5 cellular contexts compared by ENCODE assay signal in genomic region chr16:55814174-55814573, GRCh38. TPM values are rescaled to one million over a fixed set of nuclear protein-coding genes. Genes with fewer than 3 reads are reported as not detected.
A peak's percentile ranks its signal among the peaks of the same experiment; 100 is the strongest.
DNase-seq lines count a peak whose midpoint lies in the region; ATAC-seq, FAIRE-seq and TF ChIP-seq lines count a peak whose summit lies in the region.
"Not testable (repeated sequence)": the region's sequence is repeated elsewhere in the genome, so short reads cannot be mapped to it uniquely, and the experiment has no call there.
"Had no signal": no experiment of that assay in that cellular context is flagged by ENCODE, and none has a peak within 500 bp of the region (broad histone marks: within the 10 kb centered on the region; RNA-seq: fewer than 3 reads in every experiment).

No MANE protein-coding gene starts in this region.

- not testable (repeated sequence) for H3K79me2 ChIP-seq in HepG2 (ENCODE audit: insufficient read depth, low read length)

- in situ Hi-C loops in HepG2 (cut with HindIII; ENCODE audit: extremely low pct_ligation_motif_present, low pct_unique_long_range_greater_than_20kb), result not testable (repeated sequence)

- not testable (repeated sequence) for H3K4me3 ChIP-seq in body of pancreas; HepG2 (replicated peaks in 1 of 3; ENCODE audit: insufficient read depth in 1 of 3, low read depth in 2 of 3, low read length in 3 of 3); small intestine (ENCODE audit: low read depth in 1 of 2, low read length in 2 of 2)

- BruUV-seq in HepG2 (replicated peaks; lab: Mats Ljungman, UMichigan), result not testable (repeated sequence)

- FAIRE-seq in HepG2 (lab: Jason Lieb, UNC), result peak; percentile 37
- FAIRE-seq in small intestine (lab: Jason Lieb, UNC), result peak; percentile 89

- intact Hi-C loops in body of pancreas (cut with DNase I); HepG2 (cut with micrococcal nuclease; ENCODE audit: unreplicated experiment): not testable (repeated sequence)

- not testable (repeated sequence) for H3K27me3 ChIP-seq in body of pancreas; HepG2 (ENCODE audit: control insufficient read depth in 1 of 2, insufficient read depth in 2 of 2, low read length in 2 of 2); small intestine (ENCODE audit: control insufficient read depth in 2 of 2, insufficient read depth in 2 of 2, low read length in 2 of 2)

- H3K4me2 ChIP-seq in HepG2 (ENCODE audit: low read depth, low read length), result not testable (repeated sequence)

- H4K20me1 ChIP-seq in HepG2 (ENCODE audit: insufficient read depth, low read length), result not testable (repeated sequence)

- TF ChIP-seq EP300 in HepG2 (IDR thresholded peaks at IDR 0.05; ENCODE audit: low read depth in 2 of 2, low read length in 2 of 2); HepG2 (CRISPR knock-in tag; IDR thresholded peaks at IDR 0.05; ENCODE audit: borderline replicate concordance): not testable (repeated sequence)

- not testable (repeated sequence) for DNase-seq in body of pancreas; HepG2 (ENCODE audit: low spot score)
- DNase-seq in islet precursor cell (peak; percentile 1), small intestine (peak; percentile 32)

- H3K27ac ChIP-seq in body of pancreas; HepG2 (ENCODE audit: extremely low read length, insufficient read depth, low read length); small intestine (ENCODE audit: low read depth in 1 of 2, low read length in 1 of 2): not testable (repeated sequence)

- TF ChIP-seq POLR2A in body of pancreas (IDR thresholded peaks at IDR 0.05); HepG2 (IDR thresholded peaks at IDR 0.05; ENCODE audit: insufficient read depth in 1 of 2, low read depth in 2 of 2, low read length in 2 of 2): not testable (repeated sequence)

- H3K9ac ChIP-seq in HepG2 (ENCODE audit: insufficient read depth, low read depth, low read length), result not testable (repeated sequence)

- POLR2A ChIA-PET in HepG2 (lab: Yijun Ruan, JAX), result not testable (repeated sequence)

- H3K9me3 ChIP-seq in body of pancreas; HepG2 (ENCODE audit: low read length); small intestine (ENCODE audit: control insufficient read depth, low read depth): not testable (repeated sequence)

- H2AFZ ChIP-seq in HepG2 (ENCODE audit: low read length), result not testable (repeated sequence)

- 8 to 11% methylated on average over 1 to 2 of the region's 2 CpGs for WGBS in body of pancreas, 2 donors
- WGBS in HepG2 (ENCODE audit: low lambda C conversion rate), result 48% methylated on average over 2 of the region's 2 CpGs
- 0 to 31% (median 27%) methylated on average over 2 of the region's 2 CpGs for WGBS in small intestine, 3 donors

- ATAC-seq in body of pancreas, result peak; percentile 30
- not testable (repeated sequence) for ATAC-seq in HepG2

- CTCF ChIA-PET in HepG2 (lab: Yijun Ruan, JAX; ENCODE audit: low intra/inter-chr PET ratio, low total read pairs), result not testable (repeated sequence)

- TF ChIP-seq RAD21 in HepG2 (CRISPR knock-in tag; IDR thresholded peaks at IDR 0.05), result not testable (repeated sequence)

- not testable (repeated sequence) for TF ChIP-seq CTCF in body of pancreas (IDR thresholded peaks at IDR 0.05); HepG2 (CRISPR knock-in tag; IDR thresholded peaks at IDR 0.05)

- H3K36me3 ChIP-seq in body of pancreas (replicated peaks in 1 of 2; ENCODE audit: insufficient read depth in 1 of 2, low read depth in 2 of 2); small intestine (ENCODE audit: control insufficient read depth in 2 of 2, insufficient read depth in 2 of 2, low read length in 2 of 2): not testable (repeated sequence)
- peaks cover 5 to 28% of the 10 kb centered on the region in 2 experiments; a peak in 4 of 5 replicates for H3K36me3 ChIP-seq in HepG2 (replicated peaks in 1 of 2; ENCODE audit: control insufficient read depth in 1 of 2, insufficient read depth in 2 of 2, low read length in 2 of 2)

- not testable (repeated sequence) for H3K4me1 ChIP-seq in body of pancreas; HepG2 (ENCODE audit: insufficient read depth, low read length); small intestine (ENCODE audit: control insufficient read depth in 2 of 2, insufficient read depth in 1 of 2, low read depth in 1 of 2, low read length in 1 of 2)

RNA-seq across cellular contexts. Expression of gene CES1, which starts 18.7 kb away (rescaled TPM):
- total RNA-seq in body of pancreas, result 10 to 100 TPM in 1 of 2 donors, 1 to 10 TPM in 1; 4.2 to 19.1 TPM
- 82.8 and 198 TPM in 2 replicates for total RNA-seq in HepG2 (2016; rRNA removed; fragmentation: Illumina TruSeq; extraction: Trizol)
- 21.6 and 25.6 TPM in 2 replicates for total RNA-seq in HepG2 (2016; cell fraction: cytosol; rRNA removed; fragmentation: Illumina TruSeq; extraction: Trizol; ENCODE audit: low read depth)
- 82.8 and 198 TPM in 2 replicates for total RNA-seq in HepG2 (2016; cell fraction: insoluble cytoplasmic fraction; rRNA removed; fragmentation: Illumina TruSeq; extraction: Trizol)
- 30.5 and 36.0 TPM in 2 replicates for total RNA-seq in HepG2 (2016; cell fraction: membrane; rRNA removed; fragmentation: Illumina TruSeq; extraction: Trizol)
- total RNA-seq in HepG2 (2016; cell fraction: nucleus; rRNA removed; fragmentation: Illumina TruSeq; extraction: Trizol), result 161 and 194 TPM in 2 replicates
- polyA plus RNA-seq in HepG2 (2011; rRNA removed), result 136 and 243 TPM in 2 replicates
- 113 and 203 TPM in 2 replicates for polyA plus RNA-seq in HepG2 (2011; cell fraction: cytosol; rRNA removed)
- 105 and 175 TPM in 2 replicates for polyA plus RNA-seq in HepG2 (2011; cell fraction: nucleus; rRNA removed)
- 295 and 362 TPM in 2 replicates for polyA plus RNA-seq in HepG2 (2012)
- polyA plus RNA-seq in HepG2 (2016; cell fraction: cytosol; fragmentation: Illumina TruSeq; extraction: Trizol; ENCODE audit: low read depth), result 37.4 and 40.2 TPM in 2 replicates
- polyA plus RNA-seq in HepG2 (2016; cell fraction: insoluble cytoplasmic fraction; fragmentation: Illumina TruSeq; extraction: Trizol; ENCODE audit: low read depth), result 108 and 118 TPM in 2 replicates
- 40.5 and 44.8 TPM in 2 replicates for polyA plus RNA-seq in HepG2 (2016; cell fraction: membrane; fragmentation: Illumina TruSeq; extraction: Trizol; ENCODE audit: low read depth)
- 349 and 393 TPM in 2 replicates for polyA plus RNA-seq in HepG2 (2016; cell fraction: nucleus; fragmentation: Illumina TruSeq; extraction: Trizol; ENCODE audit: insufficient read depth, low read depth)
- polyA minus RNA-seq in HepG2 (2011; rRNA and poly(A)+ RNA removed; ENCODE audit: low replicate concordance), result 16.1 and 76.9 TPM in 2 replicates
- 35.3 and 69.1 TPM in 2 replicates for polyA minus RNA-seq in HepG2 (2011; cell fraction: cytosol; rRNA and poly(A)+ RNA removed)
- polyA minus RNA-seq in HepG2 (2011; cell fraction: nucleus; rRNA and poly(A)+ RNA removed), result 31.8 and 60.5 TPM in 2 replicates
- 10 to 100 TPM in 1 of 3 donors, 1 to 10 TPM in 2; 3.1 to 18.8 (median 7.8) TPM for polyA plus RNA-seq in small intestine
- total RNA-seq: G401 had no signal
